Comparison of ENCODE assay signal across 11 cellular contexts in genomic region chr19:44758596-44758995, GRCh38. TPM values are rescaled to one million over a fixed set of nuclear protein-coding genes. Genes with fewer than 3 reads are reported as not detected.
A peak's percentile ranks its signal among the peaks of the same experiment; 100 is the strongest.
DNase-seq lines count a peak whose midpoint lies in the region; ATAC-seq and TF ChIP-seq lines count a peak whose summit lies in the region.
"Had no signal": no experiment of that assay in that cellular context is flagged by ENCODE, and none has a peak within 500 bp of the region (broad histone marks: within the 10 kb centered on the region; RNA-seq: fewer than 3 reads in every experiment).

No MANE protein-coding gene starts in this region.

- TF ChIP-seq CTCF in heart right ventricle (IDR thresholded peaks at IDR 0.05) = no peak
- TF ChIP-seq CTCF in esophagus muscularis mucosa (IDR thresholded peaks at IDR 0.05) = no peak
- TF ChIP-seq CTCF in foreskin keratinocyte (conservative IDR thresholded peaks at IDR 0.05) = no peak

- no peaks in the 10 kb centered on the region for H3K9me3 Mint-ChIP-seq in natural killer cell treated with Interleukin-12 subunit alpha and Interleukin-12 subunit beta and Interleukin-15 and Interleukin-18, amount 100 ng/mL, for 72 hours

- H3K27ac Mint-ChIP-seq in natural killer cell treated with Interleukin-12 subunit alpha and Interleukin-12 subunit beta and Interleukin-15 and Interleukin-18, amount 100 ng/mL, for 72 hours = peak overlapping the region; percentile 69 to 95

- no peaks in the 10 kb centered on the region for H3K36me3 Mint-ChIP-seq in natural killer cell treated with Interleukin-12 subunit alpha and Interleukin-12 subunit beta and Interleukin-15 and Interleukin-18, amount 100 ng/mL, for 72 hours

- H3K4me3 Mint-ChIP-seq in natural killer cell treated with Interleukin-12 subunit alpha and Interleukin-12 subunit beta and Interleukin-15 and Interleukin-18, amount 100 ng/mL, for 72 hours = peak overlapping the region; percentile 53

- 52 to 57% methylated on average over 6 to 9 of the region's 9 CpGs for WGBS in heart right ventricle, 2 donors
- 66% methylated on average over 8 of the region's 9 CpGs for WGBS in esophagus muscularis mucosa

- no peaks in the 10 kb centered on the region for H3K27me3 Mint-ChIP-seq in natural killer cell treated with Interleukin-12 subunit alpha and Interleukin-12 subunit beta and Interleukin-15 and Interleukin-18, amount 100 ng/mL, for 72 hours

- no peaks in the 10 kb centered on the region for H3K9me3 ChIP-seq in heart right ventricle
- H3K9me3 ChIP-seq in esophagus muscularis mucosa = no peaks in the 10 kb centered on the region

- peak overlapping the region in 9 of 10 donors; percentile 38 to 64 (median 58) for H3K4me3 ChIP-seq in heart right ventricle
- H3K4me3 ChIP-seq in esophagus muscularis mucosa = peak overlapping the region; percentile 57 to 60 (median 58)

- no peak for TF ChIP-seq POLR2A in esophagus muscularis mucosa (IDR thresholded peaks at IDR 0.05; ENCODE audit: low read depth)

- H3K4me1 Mint-ChIP-seq in natural killer cell treated with Interleukin-12 subunit alpha and Interleukin-12 subunit beta and Interleukin-15 and Interleukin-18, amount 100 ng/mL, for 72 hours (ENCODE audit: low read depth in 2 of 2) = peaks cover 34 to 48% of the 10 kb centered on the region in 2 donors

- H3K36me3 ChIP-seq in heart right ventricle (peaks cover 0 to 76% (median 6%) of the 10 kb centered on the region in 9 donors), esophagus muscularis mucosa (peaks cover 7 to 60% (median 40%) of the 10 kb centered on the region in 4 donors)

- ATAC-seq in heart right ventricle (no peak), Right ventricle myocardium inferior (no peak), foreskin keratinocyte (no peak)
- no peak for ATAC-seq in natural killer cell treated with Interleukin-12 subunit alpha and Interleukin-12 subunit beta and Interleukin-15 and Interleukin-18, amount 100 ng/mL, for 72 hours

- H3K27ac ChIP-seq in heart right ventricle (peak overlapping the region; percentile 55 to 100 (median 94)), esophagus muscularis mucosa (replicated peaks in 1 of 4) (peak overlapping the region; percentile 89 to 95 (median 90)), foreskin keratinocyte (no peak overlapping the region)

- H3K4me1 ChIP-seq in heart right ventricle = peaks cover 16 to 72% (median 51%) of the 10 kb centered on the region in 9 donors
- H3K4me1 ChIP-seq in esophagus muscularis mucosa = peaks cover 50 to 63% (median 56%) of the 10 kb centered on the region in 4 donors
- H3K4me1 ChIP-seq in foreskin keratinocyte = peaks cover 11% of the 10 kb centered on the region

- intact Hi-C loops in heart right ventricle (cut with DNase I) = loop anchor here in 4 of 10 donors (5.0 kb wide), 1 partner anchor 36 kb away; no protein-coding TSS in a partner anchor
- intact Hi-C loops in Right ventricle myocardium inferior (cut with DNase I) = no loop called here
- intact Hi-C loops in esophagus muscularis mucosa (cut with DNase I) = no loop called here

- TF ChIP-seq EP300 in esophagus muscularis mucosa (IDR thresholded peaks at IDR 0.05) = no peak

- DNase-seq in heart right ventricle (peak in 1 of 2 donors; percentile 42), Right ventricle myocardium inferior (ENCODE audit: missing footprints) (no peak), esophagus muscularis mucosa (ENCODE audit: extremely low spot score) (no peak), SHP77 (lab: John Stamatoyannopoulos, UW) (no peak), GDM1 (lab: John Stamatoyannopoulos, UW) (no peak), NCI-H2227 (lab: John Stamatoyannopoulos, UW; ENCODE audit: unreplicated experiment) (no peak), foreskin keratinocyte (no peak)
- no peak for DNase-seq in natural killer cell treated with Interleukin-12 subunit alpha and Interleukin-12 subunit beta and Interleukin-15 and Interleukin-18, amount 100 ng/mL, for 72 hours (ENCODE audit: low spot score)
- DNase-seq: DMS153, mammary epithelial cell had no signal

- no peaks in the 10 kb centered on the region for H3K27me3 ChIP-seq in heart right ventricle
- H3K27me3 ChIP-seq in esophagus muscularis mucosa = no peaks in the 10 kb centered on the region
- no peaks in the 10 kb centered on the region for H3K27me3 ChIP-seq in foreskin keratinocyte

RNA-seq across cellular contexts. Expression of gene BCL3, which starts 10.1 kb away (rescaled TPM):
- total RNA-seq in heart right ventricle (10 to 100 TPM in 9 of 10 donors, 1 to 10 TPM in 1; 7.1 to 76.3 (median 20.3) TPM), Right ventricle myocardium inferior (18.3 TPM), esophagus muscularis mucosa (100 to 1,000 TPM in 1 of 4 donors, 10 to 100 TPM in 2, 1 to 10 TPM in 1; 10.0 to 147 (median 20.2) TPM), foreskin keratinocyte (3.5 and 5.2 TPM in 2 replicates)
- polyA plus RNA-seq in heart right ventricle (10 to 100 TPM; 20.7 to 30.7 TPM), foreskin keratinocyte (6.8 and 8.8 TPM in 2 replicates)
- 100 to 1,000 TPM; 117 to 122 TPM for total RNA-seq in natural killer cell treated with Interleukin-12 subunit alpha and Interleukin-12 subunit beta and Interleukin-15 and Interleukin-18, amount 100 ng/mL, for 72 hours

RNA-seq across cellular contexts. Expression of gene CBLC, which starts 19.1 kb away (rescaled TPM):
- under 1 TPM in 1 of 10 donors, not detected in 9; 0.38 TPM for total RNA-seq in heart right ventricle
- not detected for polyA plus RNA-seq in heart right ventricle
- total RNA-seq in Right ventricle myocardium inferior = not detected
- under 1 TPM in 2 of 4 donors, not detected in 2; 0.34 to 0.50 TPM for total RNA-seq in esophagus muscularis mucosa
- not detected for total RNA-seq in natural killer cell treated with Interleukin-12 subunit alpha and Interleukin-12 subunit beta and Interleukin-15 and Interleukin-18, amount 100 ng/mL, for 72 hours
- 40.5 and 44.8 TPM in 2 replicates for total RNA-seq in foreskin keratinocyte
- polyA plus RNA-seq in foreskin keratinocyte = 46.3 and 46.9 TPM in 2 replicates

RNA-seq across cellular contexts. Expression of gene BCAM, which starts 50.3 kb away (rescaled TPM):
- 100 to 1,000 TPM in 4 of 10 donors, 10 to 100 TPM in 6; 72.8 to 118 (median 92.5) TPM for total RNA-seq in heart right ventricle
- polyA plus RNA-seq in heart right ventricle = 100 to 1,000 TPM in 1 of 2 donors, 10 to 100 TPM in 1; 63.2 to 130 TPM
- 91.9 TPM for total RNA-seq in Right ventricle myocardium inferior
- total RNA-seq in esophagus muscularis mucosa = 10 to 100 TPM; 32.4 to 76.5 (median 56.6) TPM
- not detected for total RNA-seq in natural killer cell treated with Interleukin-12 subunit alpha and Interleukin-12 subunit beta and Interleukin-15 and Interleukin-18, amount 100 ng/mL, for 72 hours
- total RNA-seq in foreskin keratinocyte = 8.1 and 28.6 TPM in 2 replicates
- 11.3 and 44.9 TPM in 2 replicates for polyA plus RNA-seq in foreskin keratinocyte

RNA-seq across cellular contexts. Expression of gene CEACAM16, which starts 59.6 kb away (rescaled TPM):
- total RNA-seq in heart right ventricle = not detected
- not detected for polyA plus RNA-seq in heart right ventricle
- not detected for total RNA-seq in Right ventricle myocardium inferior
- not detected for total RNA-seq in esophagus muscularis mucosa
- not detected for total RNA-seq in natural killer cell treated with Interleukin-12 subunit alpha and Interleukin-12 subunit beta and Interleukin-15 and Interleukin-18, amount 100 ng/mL, for 72 hours
- total RNA-seq in foreskin keratinocyte = not detected in 2 replicates
- not detected in 2 replicates for polyA plus RNA-seq in foreskin keratinocyte
- total RNA-seq: cerebellum, mammary epithelial cell had no signal
- polyA plus RNA-seq: mammary epithelial cell had no signal

Comparison
In these comparisons a context has a peak if more than half of its experiments do, and no peak if none do; other contexts are left out.
1. RNA of gene CBLC, which starts 19.1 kb away (total RNA-seq): 40.5 to 44.8 TPM in foreskin keratinocyte; 0.34 to 0.50 TPM in esophagus muscularis mucosa, 0.38 TPM in heart right ventricle, not detected in Right ventricle myocardium inferior (single experiment) and not detected in natural killer cell treated with Interleukin-12 subunit alpha and Interleukin-12 subunit beta and Interleukin-15 and Interleukin-18, amount 100 ng/mL, for 72 hours; every median in the first group is over 10 times any median in the second.